17 cellular contexts compared by ENCODE assay signal in genomic region chr10:71716406-71716805, GRCh38. TPM values are rescaled to one million over a fixed set of nuclear protein-coding genes. Genes with fewer than 3 reads are reported as not detected.
"Had no signal": no experiment of that assay in that cellular context is flagged by ENCODE, and none has a peak within 500 bp of the region (broad histone marks: within the 10 kb centered on the region; RNA-seq: fewer than 3 reads in every experiment).

No MANE protein-coding gene starts in this region.

- H3K27me3 ChIP-seq: heart right ventricle, left lung, SJSA1 had no signal

- H3K36me3 ChIP-seq: heart right ventricle, left lung, SJSA1 had no signal

- H3K4me2 ChIP-seq: smooth muscle cell had no signal

- DNase-seq: activated CD8-positive, alpha-beta memory T cell treated with anti-CD3 and anti-CD28 coated beads for 24 hours; activated effector memory CD4-positive, alpha-beta T cell treated with anti-CD3 and anti-CD28 coated beads, Interleukin-2, amount 50 U/mL, for 16 hours; foreskin melanocyte; heart right ventricle; islet precursor cell; posterior cingulate gyrus; substantia nigra; SW 1271; T-helper 9 cell; trophoblast cell had no signal

- ATAC-seq: heart right ventricle, left lung had no signal

- H3K4me3 ChIP-seq: SJSA1, smooth muscle cell had no signal

- H3K27ac ChIP-seq: SJSA1 had no signal

- H3K9me3 Mint-ChIP-seq: neural crest cell had no signal

- H3K4me3 Mint-ChIP-seq: neural crest cell had no signal

- H3K9me3 ChIP-seq: heart right ventricle, left lung, SJSA1 had no signal

RNA-seq across cellular contexts. Expression of gene C10orf105, which starts 3.2 kb away (rescaled TPM):
- total RNA-seq: astrocyte, cardiac septum, endothelial cell of umbilical vein, SJSA1 had no signal
- polyA plus RNA-seq: endothelial cell of umbilical vein, smooth muscle cell had no signal

RNA-seq across cellular contexts. Expression of gene VSIR, which starts 56.9 kb away (rescaled TPM):
- total RNA-seq: neural crest cell had no signal
